ENCODE assay signal across 8 cellular contexts in the genomic region with DNA sequence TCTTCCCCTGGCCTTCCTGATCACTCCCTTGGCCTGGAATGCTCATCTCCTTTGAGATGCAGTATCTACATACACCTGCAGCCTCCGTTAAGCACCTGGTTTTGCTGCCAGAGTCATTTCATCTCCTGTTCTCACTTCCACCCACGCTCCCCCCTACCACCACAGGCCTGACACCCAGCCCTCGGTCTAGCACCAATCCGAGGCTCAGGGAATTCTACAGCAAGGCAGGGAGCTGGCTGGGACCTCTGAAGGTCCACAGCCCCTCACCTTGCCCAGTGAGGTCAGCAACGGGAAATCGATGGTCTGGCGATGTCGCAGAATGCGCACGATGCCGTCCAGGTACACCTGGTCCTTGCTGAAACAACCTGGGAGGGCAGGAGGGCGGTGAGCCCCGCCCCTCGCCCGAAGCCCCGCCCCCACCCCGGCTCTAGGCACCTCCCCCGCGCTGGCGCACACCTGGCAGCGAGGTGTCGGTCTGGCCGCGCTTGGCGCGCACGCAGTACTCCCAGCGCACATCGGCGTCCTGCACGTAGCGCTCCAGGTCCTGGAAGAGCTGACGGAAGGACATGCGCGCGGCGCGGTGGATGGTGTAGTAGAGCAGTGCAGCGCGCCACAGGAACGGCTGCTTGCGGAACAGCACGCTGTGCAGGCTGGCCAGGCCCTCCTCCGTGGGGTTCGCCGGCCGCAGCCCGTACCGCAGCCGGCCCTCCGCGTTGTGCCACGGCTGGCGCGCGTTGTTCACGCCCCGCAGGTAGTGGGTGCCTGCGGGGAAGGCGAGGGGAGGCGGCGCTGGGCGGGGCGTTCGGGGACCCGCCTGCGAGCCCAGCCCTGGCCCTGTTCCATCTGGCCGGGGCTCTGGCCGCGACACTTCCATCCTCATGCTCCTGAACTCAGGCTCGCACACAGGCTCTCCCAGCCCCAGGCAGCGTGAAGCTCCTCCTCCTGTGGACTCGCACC. TPM values are rescaled to one million over a fixed set of nuclear protein-coding genes. Genes with fewer than 3 reads are reported as not detected.
DNase-seq lines count a peak whose midpoint lies in the region; ATAC-seq, FAIRE-seq and TF ChIP-seq lines count a peak whose summit lies in the region.

No MANE protein-coding gene starts in this region.

- peak overlapping the region; percentile 59 for H3K4me3 ChIP-seq in H7 (ENCODE audit: insufficient read depth, low read depth, low read length)
- peak overlapping the region in 3 of 4 donors; percentile 34 to 61 (median 44) for H3K4me3 ChIP-seq in pancreas
- H3K4me3 ChIP-seq in HAP-1 = no peak overlapping the region

- H3K27me3 ChIP-seq in H7 (ENCODE audit: control insufficient read depth, insufficient read depth, low read length) (peaks cover 49% of the 10 kb centered on the region), pancreas (no peaks in the 10 kb centered on the region), HAP-1 (ENCODE audit: low read depth) (no peaks in the 10 kb centered on the region)

- H3K36me3 Mint-ChIP-seq in activated naive CD4-positive, alpha-beta T cell treated with anti-CD3 and anti-CD28 coated beads, Interleukin-2, amount 50 U/mL, for 24 hours = no peaks in the 10 kb centered on the region
- peaks cover 5% of the 10 kb centered on the region for H3K36me3 Mint-ChIP-seq in glutamatergic neuron (ENCODE audit: unreplicated experiment)

- in situ Hi-C loops in HAP-1 (cut with MboI; ENCODE audit: low sequenced_read_pairs) = no loop called here

- peak overlapping the region; percentile 57 for H3K4me3 Mint-ChIP-seq in activated naive CD4-positive, alpha-beta T cell treated with anti-CD3 and anti-CD28 coated beads, Interleukin-2, amount 50 U/mL, for 24 hours
- H3K4me3 Mint-ChIP-seq in glutamatergic neuron (ENCODE audit: unreplicated experiment) = peak overlapping the region; percentile 76

- H3K36me3 ChIP-seq in H7 (replicated peaks; ENCODE audit: control insufficient read depth, insufficient read depth, low read length) = no peaks in the 10 kb centered on the region
- no peaks in the 10 kb centered on the region for H3K36me3 ChIP-seq in pancreas
- H3K36me3 ChIP-seq in HAP-1 (replicated peaks) = peaks cover 5% of the 10 kb centered on the region

- no peaks in the 10 kb centered on the region for H3K9me3 ChIP-seq in pancreas
- H3K9me3 ChIP-seq in HAP-1 = no peaks in the 10 kb centered on the region

- WGBS in pancreas, 2 donors = 2 to 3% methylated on average over 68 to 73 of the region's 73 CpGs

- DNase-seq in H7 (peak; percentile 100), NCI-H526 treated with DMSO at 0.1 percent for 48 hours (lab: John Stamatoyannopoulos, UW) (peak; percentile 76), glutamatergic neuron (peak; percentile 73), pancreas (peak; percentile 83 to 99 (median 93)), HAP-1 (ENCODE audit: low spot score in 2 of 2) (no peak), GF-D8 (lab: John Stamatoyannopoulos, UW) (no peak), NCI-H226 (no peak)

- H3K27me3 Mint-ChIP-seq in activated naive CD4-positive, alpha-beta T cell treated with anti-CD3 and anti-CD28 coated beads, Interleukin-2, amount 50 U/mL, for 24 hours = peaks cover 22% of the 10 kb centered on the region
- H3K27me3 Mint-ChIP-seq in glutamatergic neuron (ENCODE audit: unreplicated experiment) = peaks cover 23% of the 10 kb centered on the region

- no peak for FAIRE-seq in pancreas (lab: Jason Lieb, UNC)

- H3K4me1 ChIP-seq in pancreas (peaks cover 0 to 16% (median 4%) of the 10 kb centered on the region in 3 donors), HAP-1 (peaks cover 20% of the 10 kb centered on the region)

- intact Hi-C loops in pancreas (cut with DNase I) = no loop called here

- no peak for TF ChIP-seq CTCF in glutamatergic neuron (IDR thresholded peaks at IDR 0.05; ENCODE audit: partially characterized antibody, unreplicated experiment)
- no peak for TF ChIP-seq CTCF in pancreas (IDR thresholded peaks at IDR 0.05)

- no peak overlapping the region for H3K27ac Mint-ChIP-seq in activated naive CD4-positive, alpha-beta T cell treated with anti-CD3 and anti-CD28 coated beads, Interleukin-2, amount 50 U/mL, for 24 hours
- H3K27ac Mint-ChIP-seq in glutamatergic neuron (ENCODE audit: unreplicated experiment) = no peak overlapping the region

- peak; percentile 82 to 86 (median 83) for ATAC-seq in pancreas

- H3K9me3 Mint-ChIP-seq in activated naive CD4-positive, alpha-beta T cell treated with anti-CD3 and anti-CD28 coated beads, Interleukin-2, amount 50 U/mL, for 24 hours = no peaks in the 10 kb centered on the region
- peaks cover 12% of the 10 kb centered on the region for H3K9me3 Mint-ChIP-seq in glutamatergic neuron (ENCODE audit: unreplicated experiment)

- peaks cover 22% of the 10 kb centered on the region for H3K4me1 Mint-ChIP-seq in activated naive CD4-positive, alpha-beta T cell treated with anti-CD3 and anti-CD28 coated beads, Interleukin-2, amount 50 U/mL, for 24 hours
- H3K4me1 Mint-ChIP-seq in glutamatergic neuron (ENCODE audit: low read depth, unreplicated experiment) = peaks cover 14% of the 10 kb centered on the region

- H3K27ac ChIP-seq in pancreas = peak overlapping the region; percentile 82 to 91 (median 83)

RNA-seq across cellular contexts. Expression of gene MATCAP1, which starts 5.7 kb away (rescaled TPM):
- 16.2 and 18.9 TPM in 2 replicates for total RNA-seq in H7 (2014; rRNA removed; shearing (Covaris generic))
- 197 TPM for total RNA-seq in glutamatergic neuron (ENCODE audit: unreplicated experiment)
- total RNA-seq in pancreas = 10 to 100 TPM in 3 of 6 donors, 1 to 10 TPM in 3; 4.8 to 22.3 (median 10.4) TPM
- 10 to 100 TPM; 51.2 to 55.6 TPM for polyA plus RNA-seq in pancreas

RNA-seq across cellular contexts. Expression of gene NOL3, which starts 7.7 kb away (rescaled TPM):
- total RNA-seq in H7 (2014; rRNA removed; shearing (Covaris generic)) = 5.3 and 7.4 TPM in 2 replicates
- total RNA-seq in glutamatergic neuron (ENCODE audit: unreplicated experiment) = 8.8 TPM
- total RNA-seq in pancreas = 10 to 100 TPM; 15.2 to 31.2 (median 19.8) TPM
- polyA plus RNA-seq in pancreas = 100 to 1,000 TPM in 1 of 2 donors, 10 to 100 TPM in 1; 84.5 to 119 TPM

RNA-seq across cellular contexts. Expression of gene EXOC3L1, which starts 11.9 kb away (rescaled TPM):
- 3.6 and 4.8 TPM in 2 replicates for total RNA-seq in H7 (2014; rRNA removed; shearing (Covaris generic))
- total RNA-seq in glutamatergic neuron (ENCODE audit: unreplicated experiment) = 3.6 TPM
- 1 to 10 TPM in 3 of 6 donors, under 1 TPM in 3; 0.67 to 2.3 (median 1.2) TPM for total RNA-seq in pancreas
- 1 to 10 TPM; 5.2 to 6.2 TPM for polyA plus RNA-seq in pancreas

RNA-seq across cellular contexts. Expression of gene HSF4, which starts 13.5 kb away (rescaled TPM):
- 1.6 and 4.0 TPM in 2 replicates for total RNA-seq in H7 (2014; rRNA removed; shearing (Covaris generic))
- total RNA-seq in glutamatergic neuron (ENCODE audit: unreplicated experiment) (7.2 TPM), pancreas (10 to 100 TPM; 34.9 to 70.0 (median 49.1) TPM)
- polyA plus RNA-seq in pancreas = 100 to 1,000 TPM; 310 to 330 TPM

RNA-seq across cellular contexts. Expression of gene E2F4, which starts 13.9 kb away (rescaled TPM):
- total RNA-seq in H7 (2014; rRNA removed; shearing (Covaris generic)) = 104 and 117 TPM in 2 replicates
- 64.3 TPM for total RNA-seq in glutamatergic neuron (ENCODE audit: unreplicated experiment)
- total RNA-seq in pancreas = 10 to 100 TPM; 14.8 to 27.7 (median 19.3) TPM
- polyA plus RNA-seq in pancreas = 10 to 100 TPM; 54.9 to 61.3 TPM

Comparison
In these comparisons a context has a peak if more than half of its experiments do, and no peak if none do; other contexts are left out.
1. DNase-seq: peak in H7 (single experiment), NCI-H526 treated with DMSO at 0.1 percent for 48 hours (single experiment), glutamatergic neuron (single experiment) and pancreas (6 of 6); none in HAP-1 (0 of 2), GF-D8 (single experiment) and NCI-H226 (single experiment).